Comparison of ENCODE assay signal across 8 cellular contexts in the genomic region with DNA sequence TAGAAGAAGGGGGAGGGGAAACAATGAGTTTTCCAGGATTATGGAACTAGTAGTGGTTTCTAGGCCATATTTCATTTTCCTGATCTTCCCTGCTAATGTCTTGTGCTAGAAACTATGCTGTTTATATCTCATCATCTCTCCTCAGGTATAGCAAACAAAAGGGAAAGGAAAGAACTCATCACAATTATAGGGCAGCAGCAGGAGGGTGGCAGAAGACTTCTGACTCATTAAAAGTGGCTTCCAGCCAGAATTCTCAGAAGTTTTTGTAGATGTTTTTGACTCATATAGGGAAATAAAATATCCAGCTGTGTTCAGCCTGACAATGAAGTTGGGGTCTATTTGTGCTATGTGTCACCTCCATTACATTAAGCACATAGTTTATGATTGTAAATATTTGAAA. TPM values are rescaled to one million over a fixed set of nuclear protein-coding genes. Genes with fewer than 3 reads are reported as not detected.
DNase-seq lines count a peak whose midpoint lies in the region; ATAC-seq and TF ChIP-seq lines count a peak whose summit lies in the region.

No MANE protein-coding gene starts in this region.

- H3K27me3 ChIP-seq in body of pancreas, result no peaks in the 10 kb centered on the region

- no peak for TF ChIP-seq POLR2A in body of pancreas (IDR thresholded peaks at IDR 0.05)

- peaks cover 48% of the 10 kb centered on the region for H3K4me1 ChIP-seq in body of pancreas

- no peaks in the 10 kb centered on the region for H3K9me3 ChIP-seq in body of pancreas

- no peak for TF ChIP-seq CTCF in body of pancreas (IDR thresholded peaks at IDR 0.05)

- intact Hi-C loops in body of pancreas (cut with DNase I), result no loop called here

- no peaks in the 10 kb centered on the region for H3K36me3 ChIP-seq in body of pancreas (replicated peaks in 1 of 2; ENCODE audit: insufficient read depth in 1 of 2, low read depth in 2 of 2)

- peak; percentile 79 to 80 for ATAC-seq in activated CD4-positive, CD25-positive, alpha-beta regulatory T cell treated with anti-CD3 and anti-CD28 coated beads, Interleukin-2, amount 50 U/mL, for 24 hours
- peak; percentile 54 for ATAC-seq in body of pancreas
- no peak for ATAC-seq in HG02852 (IDR thresholded peaks at IDR 0.05; ENCODE audit: unreplicated experiment)

- DNase-seq in activated CD4-positive, CD25-positive, alpha-beta regulatory T cell (lab: John Stamatoyannopoulos, UW), result no peak
- DNase-seq in MV-4-11 (lab: John Stamatoyannopoulos, UW) (peak; percentile 67), body of pancreas (peak in 2 of 4 donors; percentile 27 to 41), myocyte (ENCODE audit: low read depth) (peak; percentile 78), NCI-H1092 treated with DMSO at 0.1 percent for 48 hours (lab: John Stamatoyannopoulos, UW) (no peak)
- DNase-seq in effector CD8-positive, alpha-beta T cell (lab: John Stamatoyannopoulos, UW), result no peak

- no peak overlapping the region for H3K4me3 ChIP-seq in body of pancreas

- peak overlapping the region in 1 of 4 donors; percentile 36 for H3K27ac ChIP-seq in body of pancreas

RNA-seq across cellular contexts. Expression of a gene that starts 6.5 kb away (rescaled TPM):
- total RNA-seq in body of pancreas, result 10 to 100 TPM; 29.7 to 42.0 TPM
- total RNA-seq in myocyte, result 84.7 and 96.4 TPM in 2 replicates
- polyA plus RNA-seq in myocyte (2012), result 38.3 TPM

Comparison
In these comparisons a context has a peak if more than half of its experiments do, and no peak if none do; other contexts are left out.
1. DNase-seq: peak in MV-4-11 (single experiment) and myocyte (single experiment); none in activated CD4-positive, CD25-positive, alpha-beta regulatory T cell (0 of 4), effector CD8-positive, alpha-beta T cell (single experiment) and NCI-H1092 treated with DMSO at 0.1 percent for 48 hours (single experiment).